Comparison of ENCODE assay signal across 2 cellular contexts in genomic region chr9:133993635-133994253, GRCh38.
TF ChIP-seq lines count a peak whose summit lies in the region.

No MANE protein-coding gene starts in this region.

TF ChIP-seq in H1, 55 proteins besides CTCF, POLR2A, EP300 and RAD21:
- TF ChIP-seq CTBP2 (IDR thresholded peaks at IDR 0.05; ENCODE audit: borderline replicate concordance, insufficient read depth, insufficient read length, low read length) (no peak), NRF1 (IDR thresholded peaks at IDR 0.05; ENCODE audit: low read depth, low read length) (no peak), GABPA (IDR thresholded peaks at IDR 0.05; ENCODE audit: borderline replicate concordance, insufficient read depth, low read length) (0 out of 2 replicates have a peak, but pooled peaks have one; percentile 23)

TF ChIP-seq in HEK293T, 16 proteins besides CTCF, POLR2A, EP300 and RAD21:
- TF ChIP-seq CTBP1 (IDR thresholded peaks at IDR 0.05; ENCODE audit: borderline replicate concordance) (no peak), NFRKB (IDR thresholded peaks at IDR 0.05) (no peak), FOXA1 (IDR thresholded peaks at IDR 0.05) (no peak), FOXM1 (IDR thresholded peaks at IDR 0.05; ENCODE audit: borderline replicate concordance) (no peak), ZNF384 (IDR thresholded peaks at IDR 0.05) (no peak), TARDBP (IDR thresholded peaks at IDR 0.05) (no peak), L3MBTL2 (conservative IDR thresholded peaks at IDR 0.05) (no peak), ARNT (IDR thresholded peaks at IDR 0.05) (no peak)
TF ChIP-seq in HEK293T: peak in this region for 0.
